In the genomic region with DNA sequence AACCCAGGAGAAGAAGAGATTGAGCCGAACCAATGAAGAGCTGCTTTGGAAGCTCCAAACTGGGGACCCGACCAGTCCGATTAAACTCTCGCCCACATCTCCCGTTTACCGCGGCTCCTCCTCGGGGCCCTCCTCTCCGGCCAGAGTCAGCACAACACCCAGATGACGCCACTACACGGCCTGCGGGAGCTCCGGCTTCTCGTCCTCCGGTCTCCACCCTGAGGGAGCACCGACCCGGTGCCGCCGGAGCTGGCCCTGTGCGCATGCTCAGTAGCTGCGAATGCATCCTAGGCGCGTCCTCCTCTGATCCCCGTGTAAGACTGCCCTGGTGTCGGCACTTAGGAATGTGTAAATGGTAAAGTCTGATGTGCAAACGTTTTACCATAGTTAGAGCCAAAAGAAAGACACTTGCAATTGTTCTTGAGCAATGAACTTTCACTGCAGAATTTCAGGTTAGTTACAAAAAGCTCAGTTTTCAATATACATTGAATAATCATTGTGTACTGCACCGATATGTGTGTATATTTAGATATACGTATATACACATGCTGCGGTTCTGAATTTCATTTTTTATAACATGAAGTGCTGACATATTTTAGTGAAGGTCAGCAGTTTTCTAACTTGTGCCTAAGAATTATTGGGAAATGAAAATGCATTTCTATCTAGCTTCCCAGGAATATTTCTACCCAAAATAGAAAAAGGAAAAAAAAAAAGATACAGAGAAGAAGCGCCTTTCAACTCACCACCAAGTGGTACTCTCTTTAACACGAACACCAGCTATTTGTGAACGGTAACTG, we compare ENCODE assay signal across 16 cellular contexts.
DNase-seq lines count a peak whose midpoint lies in the region; ATAC-seq, FAIRE-seq and TF ChIP-seq lines count a peak whose summit lies in the region.
"Had no signal": no experiment of that assay in that cellular context is flagged by ENCODE, and none has a peak within 500 bp of the region (broad histone marks: within the 10 kb centered on the region; RNA-seq: fewer than 3 reads in every experiment).

No MANE protein-coding gene starts in this region.

- no peaks in the 10 kb centered on the region for H3K36me3 ChIP-seq in keratinocyte (ENCODE audit: control insufficient read depth in 2 of 2, extremely low read depth in 1 of 2, insufficient read depth in 2 of 2, low read length in 2 of 2)

- H3K9me1 ChIP-seq in keratinocyte (ENCODE audit: control insufficient read depth, extremely low read depth, insufficient read depth, low read length): no peaks in the 10 kb centered on the region

- no peak for TF ChIP-seq CTCF in keratinocyte (optimal IDR thresholded peaks at IDR 0.05 in 1 of 3, IDR thresholded peaks at IDR 0.05 in 1 of 3, conservative IDR thresholded peaks at IDR 0.05 in 1 of 3; ENCODE audit: extremely low read depth in 1 of 3, insufficient read depth in 2 of 3, low read length in 3 of 3)

- peaks cover 28% of the 10 kb centered on the region for H3K27me3 Mint-ChIP-seq in dendritic cell treated with granulocyte-macrophage colony-stimulating factor and Interleukin-4, amounts not matched to agents 40 ng/mL and 50 ng/mL, for 4 days

- peak overlapping the region; percentile 39 for H3K4me3 Mint-ChIP-seq in dendritic cell treated with granulocyte-macrophage colony-stimulating factor and Interleukin-4, amounts not matched to agents 40 ng/mL and 50 ng/mL, for 4 days
- H3K4me3 Mint-ChIP-seq: CD4-positive, alpha-beta T cell; stimulated activated memory B cell treated with anti-CD40 and anti-IgM and Interleukin-4, amounts not matched to agents 10 μg/mL and 1 μg/mL and 100 μg/mL, for 72 hours; T-helper 17 cell had no signal

- H3K27ac ChIP-seq in keratinocyte (ENCODE audit: control insufficient read depth, insufficient read depth, low read length): no peak overlapping the region
- H3K27ac ChIP-seq: cardiac muscle cell, HL-60 had no signal

- dilution Hi-C loops in keratinocyte (cut with MboI; ENCODE audit: extremely low pct_ligation_motif_present, low sequenced_read_pairs): no loop called here

- H3K27ac Mint-ChIP-seq in dendritic cell treated with granulocyte-macrophage colony-stimulating factor and Interleukin-4, amounts not matched to agents 40 ng/mL and 50 ng/mL, for 4 days: no peak overlapping the region
- H3K27ac Mint-ChIP-seq: CD4-positive, alpha-beta T cell; stimulated activated memory B cell treated with anti-CD40 and anti-IgM and Interleukin-4, amounts not matched to agents 10 μg/mL and 1 μg/mL and 100 μg/mL, for 72 hours; T-helper 17 cell had no signal

- no peak overlapping the region for H3K9ac ChIP-seq in keratinocyte (ENCODE audit: control insufficient read depth, extremely low read depth, insufficient read depth, low read length)

- DNase-seq in stimulated activated CD4-positive, alpha-beta T cell treated with anti-CD3 and anti-CD28 coated beads, Interleukin-15, amount 100 ng/mL, for 24 hours: peak; percentile 23
- no peak for DNase-seq in stimulated activated CD4-positive, alpha-beta T cell treated with anti-CD3 and anti-CD28 coated beads, Interleukin-4, amount 100 ng/mL, for 24 hours
- DNase-seq in keratinocyte (ENCODE audit: low read depth, low spot score) (no peak), HPDE6-E6E7 (ENCODE audit: extremely low spot score) (no peak), H4 (ENCODE audit: low spot score) (no peak)
- DNase-seq: activated CD8-positive, alpha-beta memory T cell treated with anti-CD3 and anti-CD28 coated beads, Interleukin-2, amount 50 U/mL, for 4 hours; CD4-positive, alpha-beta T cell; glutamatergic neuron; NCI-H1694 treated with DMSO at 0.1 percent for 48 hours; T-helper 17 cell had no signal

- H3K4me3 ChIP-seq in keratinocyte (ENCODE audit: control insufficient read depth in 2 of 3, extremely low read depth in 1 of 3, insufficient read depth in 2 of 3, low read depth in 1 of 3, low read length in 3 of 3): peak overlapping the region in 1 of 3 experiments; percentile 14
- H3K4me3 ChIP-seq: cardiac muscle cell had no signal

- H3K9me3 ChIP-seq in keratinocyte (ENCODE audit: control insufficient read depth, low read depth, low read length): no peaks in the 10 kb centered on the region

- peak overlapping the region; percentile 70 for H3K4me2 ChIP-seq in keratinocyte (ENCODE audit: control insufficient read depth, extremely low read depth, insufficient read depth, low read depth, low read length)

- intact Hi-C loops in dendritic cell treated with granulocyte-macrophage colony-stimulating factor and Interleukin-4, amounts not matched to agents 40 ng/mL and 50 ng/mL, for 4 days (cut with micrococcal nuclease): no loop called here

- H3K9me3 Mint-ChIP-seq in dendritic cell treated with granulocyte-macrophage colony-stimulating factor and Interleukin-4, amounts not matched to agents 40 ng/mL and 50 ng/mL, for 4 days: no peaks in the 10 kb centered on the region
- H3K9me3 Mint-ChIP-seq: CD4-positive, alpha-beta T cell; stimulated activated memory B cell treated with anti-CD40 and anti-IgM and Interleukin-4, amounts not matched to agents 10 μg/mL and 1 μg/mL and 100 μg/mL, for 72 hours had no signal

- H3K36me3 Mint-ChIP-seq in dendritic cell treated with granulocyte-macrophage colony-stimulating factor and Interleukin-4, amounts not matched to agents 40 ng/mL and 50 ng/mL, for 4 days (ENCODE audit: low read depth): no peaks in the 10 kb centered on the region
- H3K36me3 Mint-ChIP-seq: stimulated activated memory B cell treated with anti-CD40 and anti-IgM and Interleukin-4, amounts not matched to agents 10 μg/mL and 1 μg/mL and 100 μg/mL, for 72 hours had no signal

- no peak overlapping the region for H2AFZ ChIP-seq in keratinocyte (ENCODE audit: control insufficient read depth, low read length)

- peaks cover 15% of the 10 kb centered on the region for H3K27me3 ChIP-seq in keratinocyte (ENCODE audit: control insufficient read depth, extremely low read depth, insufficient read depth, low read length)
- H3K27me3 ChIP-seq: cardiac muscle cell had no signal

- ATAC-seq in HG03565 (IDR thresholded peaks at IDR 0.05; ENCODE audit: unreplicated experiment): no peak
- ATAC-seq in GM19023 (IDR thresholded peaks at IDR 0.05; ENCODE audit: unreplicated experiment): no peak
- ATAC-seq: stimulated activated memory B cell treated with anti-CD40 and anti-IgM and Interleukin-4, amounts not matched to agents 10 μg/mL and 1 μg/mL and 100 μg/mL, for 72 hours; T-helper 17 cell had no signal

- H4K20me1 ChIP-seq in keratinocyte (ENCODE audit: control insufficient read depth, extremely low read depth, insufficient read depth, low read length): no peaks in the 10 kb centered on the region

- H3K4me1 Mint-ChIP-seq in dendritic cell treated with granulocyte-macrophage colony-stimulating factor and Interleukin-4, amounts not matched to agents 40 ng/mL and 50 ng/mL, for 4 days (ENCODE audit: low read depth): peaks cover 5% of the 10 kb centered on the region

- peak; percentile 13 for FAIRE-seq in keratinocyte (lab: Jason Lieb, UNC)

- no peaks in the 10 kb centered on the region for H3K79me2 ChIP-seq in keratinocyte (ENCODE audit: control insufficient read depth, insufficient read depth, low read length)

- H3K4me1 ChIP-seq in keratinocyte (ENCODE audit: control insufficient read depth, extremely low read depth, insufficient read depth, low read length): no peaks in the 10 kb centered on the region
